Comparison of ENCODE assay signal across 1 cellular context in genomic region chr5:77231470-77232138, GRCh38.
TF ChIP-seq lines count a peak whose summit lies in the region.

No MANE protein-coding gene starts in this region.

TF ChIP-seq in GM23338, 12 proteins besides CTCF, POLR2A, EP300 and RAD21 (continued from another document):
- no peak for TF ChIP-seq REST (IDR thresholded peaks at IDR 0.05; ENCODE audit: unreplicated experiment)
- TF ChIP-seq CREB1 (CRISPR knock-in tag; IDR thresholded peaks at IDR 0.05; ENCODE audit: low read depth): no peak
- no peak for TF ChIP-seq EZH2phosphoT487 (IDR thresholded peaks at IDR 0.05; ENCODE audit: unreplicated experiment)
- TF ChIP-seq ZNF114 (CRISPR knock-in tag; IDR thresholded peaks at IDR 0.05): no peak
- no peak for TF ChIP-seq EZH2 (IDR thresholded peaks at IDR 0.05; ENCODE audit: low read depth, unreplicated experiment)
- TF ChIP-seq ETS1 (IDR thresholded peaks at IDR 0.05): no peak
- TF ChIP-seq JUNB (IDR thresholded peaks at IDR 0.05; ENCODE audit: unreplicated experiment): no peak
- TF ChIP-seq NANOG (IDR thresholded peaks at IDR 0.05; ENCODE audit: borderline replicate concordance): no peak
- TF ChIP-seq STAT1 (IDR thresholded peaks at IDR 0.05; ENCODE audit: unreplicated experiment): no peak
- TF ChIP-seq POLR2AphosphoS5 (IDR thresholded peaks at IDR 0.05; ENCODE audit: low read depth): no peak
- TF ChIP-seq ZNF331 (CRISPR knock-in tag; IDR thresholded peaks at IDR 0.05; ENCODE audit: low read depth): no peak
